20 cellular contexts compared by ENCODE assay signal in genomic region chr11:67502328-67502979, GRCh38. TPM values are rescaled to one million over a fixed set of nuclear protein-coding genes. Genes with fewer than 3 reads are reported as not detected.
DNase-seq lines count a peak whose midpoint lies in the region; ATAC-seq, FAIRE-seq and TF ChIP-seq lines count a peak whose summit lies in the region.
"Had no signal": no experiment of that assay in that cellular context is flagged by ENCODE, and none has a peak within 500 bp of the region (broad histone marks: within the 10 kb centered on the region; RNA-seq: fewer than 3 reads in every experiment).

No MANE protein-coding gene starts in this region.

- TF ChIP-seq RAD21 in K562 (CRISPR knock-in tag; conservative IDR thresholded peaks at IDR 0.05 in 1 of 2, IDR thresholded peaks at IDR 0.05 in 1 of 2), result no peak
- no peak for TF ChIP-seq RAD21 in neural cell (conservative IDR thresholded peaks at IDR 0.05)

- H3K9me1 ChIP-seq in K562 (ENCODE audit: control insufficient read depth, insufficient read depth, low read length), result peaks cover 6% of the 10 kb centered on the region

- CTCF ChIA-PET in K562 (lab: Yijun Ruan, JAX; ENCODE audit: low intra/inter-chr PET ratio), result no interaction called here

- no peak for TF ChIP-seq EP300 in K562 (IDR thresholded peaks at IDR 0.05; ENCODE audit: low read length)
- TF ChIP-seq EP300 in neural cell (conservative IDR thresholded peaks at IDR 0.05; ENCODE audit: poor library complexity, severe bottlenecking), result no peak

- H3K27me3 ChIP-seq in K562 (ENCODE audit: control insufficient read depth in 2 of 2, insufficient read depth in 2 of 2, low read length in 2 of 2) (no peaks in the 10 kb centered on the region), neural cell (ENCODE audit: insufficient read depth, low read depth, low read length) (no peaks in the 10 kb centered on the region), mesendoderm (ENCODE audit: insufficient read depth, low read length, poor library complexity) (no peaks in the 10 kb centered on the region)
- H3K27me3 ChIP-seq: suprapubic skin had no signal

- H2AFZ ChIP-seq in K562 (ENCODE audit: low read depth, low read length), result no peak overlapping the region
- H2AFZ ChIP-seq in neural cell (ENCODE audit: low read depth, low read length), result no peak overlapping the region

- no peak for DNase-seq in T-helper 2 cell treated with Interferon-gamma antibody and Interleukin-4, amounts not matched to agents 5 μg/mL and 100 μg/mL, for 36 hours (ENCODE audit: low spot score)
- DNase-seq in T-helper 2 cell (no peak), HFFc6 (no peak), K562 (ENCODE audit: extremely low read depth in 1 of 4, low spot score in 3 of 4) (no peak), mesendoderm (no peak)
- DNase-seq: 8988T, dermis blood vessel endothelial cell, esophagus squamous epithelium, head of caudate nucleus, islet precursor cell, Kasumi-1, NCI-H1436 treated with DMSO at 0.1 percent for 48 hours, NCI-H345, SIG-M5 had no signal

- H4K20me1 ChIP-seq in K562 (replicated peaks; ENCODE audit: control insufficient read depth, insufficient read depth, low read length) (no peaks in the 10 kb centered on the region), neural cell (ENCODE audit: insufficient read depth) (no peaks in the 10 kb centered on the region)

- in situ Hi-C loops in K562 (cut with MboI), result no loop called here

- no peak overlapping the region for H3K27ac Mint-ChIP-seq in T-helper 2 cell treated with Interferon-gamma antibody and Interleukin-4, amounts not matched to agents 5 μg/mL and 100 μg/mL, for 36 hours
- no peak overlapping the region for H3K27ac Mint-ChIP-seq in HFFc6

- intact Hi-C loops in K562 (cut with micrococcal nuclease), result no loop called here

- no peaks in the 10 kb centered on the region for H3K27me3 Mint-ChIP-seq in T-helper 2 cell treated with Interferon-gamma antibody and Interleukin-4, amounts not matched to agents 5 μg/mL and 100 μg/mL, for 36 hours (ENCODE audit: low read depth)
- peaks cover 3% of the 10 kb centered on the region; the same call in 1 of the 2 replicates for H3K27me3 Mint-ChIP-seq in HFFc6 (ENCODE audit: insufficient read depth)

- no peak overlapping the region for H2AK5ac ChIP-seq in mesendoderm (ENCODE audit: low read length)

- H4K5ac ChIP-seq in mesendoderm (ENCODE audit: low read length), result no peak overlapping the region

- H3K9me3 ChIP-seq in K562 (replicated peaks; ENCODE audit: control insufficient read depth, insufficient read depth, low read depth, low read length) (no peaks in the 10 kb centered on the region), neural cell (ENCODE audit: low read length) (no peaks in the 10 kb centered on the region)
- H3K9me3 ChIP-seq: esophagus squamous epithelium, suprapubic skin had no signal

- H3F3A ChIP-seq in neural cell (ENCODE audit: insufficient read depth, low read length, poor library complexity, severe bottlenecking), result no peaks in the 10 kb centered on the region

- H3K4me2 ChIP-seq in K562 (ENCODE audit: insufficient read depth, low read length), result no peak overlapping the region
- peak overlapping the region; percentile 88 for H3K4me2 ChIP-seq in neural cell (ENCODE audit: low read length)
- no peak overlapping the region for H3K4me2 ChIP-seq in mesendoderm (ENCODE audit: low read length)

- H3K4me1 ChIP-seq in K562 (replicated peaks in 1 of 2; ENCODE audit: control insufficient read depth in 2 of 2, insufficient read depth in 2 of 2, low read length in 2 of 2) (peaks cover 23 to 74% of the 10 kb centered on the region in 2 experiments), mesendoderm (ENCODE audit: control insufficient read depth, low read depth, low read length) (peaks cover 10% of the 10 kb centered on the region)

- H2BK5ac ChIP-seq in mesendoderm (ENCODE audit: low read length), result no peak overlapping the region

- no peaks in the 10 kb centered on the region for H3K9me3 Mint-ChIP-seq in T-helper 2 cell treated with Interferon-gamma antibody and Interleukin-4, amounts not matched to agents 5 μg/mL and 100 μg/mL, for 36 hours
- no peaks in the 10 kb centered on the region for H3K9me3 Mint-ChIP-seq in HFFc6

- H3K27ac ChIP-seq in K562 (ENCODE audit: extremely low read depth, low read depth, low read length), result no peak overlapping the region
- no peak overlapping the region for H3K27ac ChIP-seq in neural cell (ENCODE audit: low read length)
- no peak overlapping the region for H3K27ac ChIP-seq in mesendoderm (ENCODE audit: low read depth, low read length)
- H3K27ac ChIP-seq: esophagus squamous epithelium, suprapubic skin had no signal

- ATAC-seq in K562, result no peak
- ATAC-seq in GM21717 (IDR thresholded peaks at IDR 0.05; ENCODE audit: unreplicated experiment), result no peak
- no peak for ATAC-seq in GM19467 (IDR thresholded peaks at IDR 0.05; ENCODE audit: unreplicated experiment)

- 90% methylated on average over 17 of the region's 18 CpGs for WGBS in K562 (ENCODE audit: insufficient coverage, low coverage, missing lambda C conversion rate)
- WGBS in mesendoderm (ENCODE audit: extremely low coverage, insufficient coverage, low lambda C conversion rate), result no CpG with 5 or more reads among the region's 18 CpGs

- no TSS peak for BruUV-seq in K562 (replicated peaks; lab: Mats Ljungman, UMichigan)

- H3K4me1 Mint-ChIP-seq in T-helper 2 cell treated with Interferon-gamma antibody and Interleukin-4, amounts not matched to agents 5 μg/mL and 100 μg/mL, for 36 hours (ENCODE audit: low read depth), result peaks cover 33% of the 10 kb centered on the region
- H3K4me1 Mint-ChIP-seq in HFFc6 (ENCODE audit: low read depth), result peaks cover 30% of the 10 kb centered on the region

- H3K9ac ChIP-seq in K562 (ENCODE audit: insufficient read depth in 1 of 2, low read depth in 2 of 2, low read length in 2 of 2) (0 out of 4 replicates have a peak overlapping the region, but pooled peaks of 1 of the 2 experiments have one; percentile 37), neural cell (ENCODE audit: low read length) (no peak overlapping the region), mesendoderm (ENCODE audit: low read length) (no peak overlapping the region)

- peaks cover 30% of the 10 kb centered on the region for H3K79me2 ChIP-seq in K562 (ENCODE audit: control insufficient read depth, insufficient read depth, low read length)
- H3K79me2 ChIP-seq in neural cell (replicated peaks; ENCODE audit: insufficient read depth, low read length), result peaks cover 15% of the 10 kb centered on the region
- no peaks in the 10 kb centered on the region for H3K79me2 ChIP-seq in mesendoderm (ENCODE audit: control insufficient read depth, insufficient read depth, low read length)

- no peak overlapping the region for H3K4me3 ChIP-seq in K562
- peak overlapping the region; percentile 89 for H3K4me3 ChIP-seq in neural cell (ENCODE audit: low read length)
- no peak overlapping the region for H3K4me3 ChIP-seq in mesendoderm (ENCODE audit: low read length)
- H3K4me3 ChIP-seq: suprapubic skin had no signal

- H3K23ac ChIP-seq in mesendoderm (ENCODE audit: low read length), result no peak overlapping the region

- H3K9me2 ChIP-seq in neural cell (ENCODE audit: insufficient read depth, low read length), result no peaks in the 10 kb centered on the region

- no peak overlapping the region for H3K56ac ChIP-seq in mesendoderm (ENCODE audit: low read length)

- peak overlapping the region; percentile 79 for H3K4me3 Mint-ChIP-seq in T-helper 2 cell treated with Interferon-gamma antibody and Interleukin-4, amounts not matched to agents 5 μg/mL and 100 μg/mL, for 36 hours
- peak overlapping the region; percentile 36 for H3K4me3 Mint-ChIP-seq in HFFc6

- no peak overlapping the region for H2BK120ac ChIP-seq in mesendoderm (ENCODE audit: low read depth, low read length)

- POLR2A ChIA-PET in K562 (lab: Yijun Ruan, JAX), result interaction anchor here (0.6 to 1.1 kb wide), 2 partner anchors 12 to 120 kb away, joined by 3 read pairs; no protein-coding TSS in a partner anchor

- H3K36me3 ChIP-seq in K562 (ENCODE audit: control insufficient read depth, insufficient read depth, low read length), result peaks cover 61% of the 10 kb centered on the region; the same call in 2 of the 3 replicates
- no peaks in the 10 kb centered on the region for H3K36me3 ChIP-seq in neural cell (ENCODE audit: insufficient read depth, low read length)
- H3K36me3 ChIP-seq in mesendoderm (ENCODE audit: control insufficient read depth, insufficient read depth, low read length), result no peaks in the 10 kb centered on the region

- TF ChIP-seq CTCF in HFFc6 (IDR thresholded peaks at IDR 0.05), result no peak
- no peak for TF ChIP-seq CTCF in K562 (IDR thresholded peaks at IDR 0.05 in 2 of 3, conservative IDR thresholded peaks at IDR 0.05 in 1 of 3; ENCODE audit: insufficient read depth in 2 of 3, low read depth in 1 of 3, low read length in 3 of 3)
- no peak for TF ChIP-seq CTCF in neural cell (IDR thresholded peaks at IDR 0.05; ENCODE audit: poor library complexity, severe bottlenecking)

- no peak overlapping the region for H3K18ac ChIP-seq in mesendoderm (ENCODE audit: low read length)

- H4K8ac ChIP-seq in mesendoderm (ENCODE audit: low read depth, low read length), result no peak overlapping the region

- H3K4ac ChIP-seq in mesendoderm (ENCODE audit: low read depth, low read length), result no peak overlapping the region

- H3K36me3 Mint-ChIP-seq in T-helper 2 cell treated with Interferon-gamma antibody and Interleukin-4, amounts not matched to agents 5 μg/mL and 100 μg/mL, for 36 hours (ENCODE audit: low read depth), result peaks cover 38% of the 10 kb centered on the region
- H3K36me3 Mint-ChIP-seq in HFFc6 (ENCODE audit: low read depth), result peaks cover 9% of the 10 kb centered on the region

- no peak for FAIRE-seq in K562 (lab: Jason Lieb, UNC)

- no peak overlapping the region for H2BK15ac ChIP-seq in mesendoderm (replicated peaks; ENCODE audit: low read depth)

- TF ChIP-seq POLR2A in K562 (conservative IDR thresholded peaks at IDR 0.05), result no peak

- peaks cover 11% of the 10 kb centered on the region for H3K79me1 ChIP-seq in mesendoderm (ENCODE audit: low read length)

RNA-seq across cellular contexts. Expression of gene PITPNM1, which starts 2.7 kb away (rescaled TPM):
- total RNA-seq in HFFc6 (2021; fragmentation: NEBNext Ultra II Directional; extraction: Animal tissue kit (Norgen Biotek cat#: 25700)), result 10 to 100 TPM; 19.6 to 30.3 (median 23.5) TPM
- 48.7 and 132 TPM in 2 replicates for total RNA-seq in K562 (2011; cell fraction: chromatin; rRNA removed; ENCODE audit: low replicate concordance)
- total RNA-seq in K562 (2011; cell fraction: nucleolus; rRNA removed), result 82.2 and 92.7 TPM in 2 replicates
- 41.5 and 53.5 TPM in 2 replicates for total RNA-seq in K562 (2011; cell fraction: nucleoplasm; rRNA removed)
- total RNA-seq in K562 (2014; rRNA removed), result 33.6 and 47.6 TPM in 2 replicates
- 9.3 and 11.2 TPM in 2 replicates for total RNA-seq in K562 (2014; rRNA removed; fragmentation: Illumina TruSeq; extraction: Trizol)
- 17.4 and 17.7 TPM in 2 replicates for total RNA-seq in K562 (2015; rRNA removed; fragmentation: Illumina TruSeq; extraction: Trizol)
- total RNA-seq in K562 (2021), result 50.2 and 53.7 TPM in 2 replicates
- polyA plus RNA-seq in K562 (2011; rRNA removed), result 14.7 and 18.8 TPM in 2 replicates
- polyA plus RNA-seq in K562 (2011; cell fraction: cytosol; rRNA removed), result 15.2 and 52.3 TPM in 2 replicates
- 72.4 and 144 TPM in 2 replicates for polyA plus RNA-seq in K562 (2011; cell fraction: nucleus; rRNA removed)
- 24.1 and 32.9 TPM in 2 replicates for polyA plus RNA-seq in K562 (2012)
- polyA plus RNA-seq in K562 (2014; fragmentation: Illumina TruSeq; extraction: Trizol), result 16.0 and 24.4 TPM in 2 replicates
- under 1 TPM; 0.11 to 0.25 TPM for polyA plus RNA-seq in K562 (2014; fragmentation: Nextera tagmentation; extraction: Ambion mirVana)
- polyA plus RNA-seq in K562 (2014; rRNA removed), result 35.0 and 42.3 TPM in 2 replicates
- 4.8 and 6.9 TPM in 2 replicates for polyA minus RNA-seq in K562 (2011; rRNA and poly(A)+ RNA removed)
- 15.8 and 16.3 TPM in 2 replicates for polyA minus RNA-seq in K562 (2011; cell fraction: cytosol; rRNA and poly(A)+ RNA removed)
- polyA minus RNA-seq in K562 (2011; cell fraction: nucleus; rRNA and poly(A)+ RNA removed), result 28.3 and 31.1 TPM in 2 replicates
- polyA plus RNA-seq in neural cell, result 25.8 and 37.2 TPM in 2 replicates
- 40.2 and 42.1 TPM in 2 replicates for polyA minus RNA-seq in neural cell
- 26.1 TPM for polyA plus RNA-seq in mesendoderm (2013, experiment 1 of 2)
- polyA plus RNA-seq in mesendoderm (2013, experiment 2 of 2), result 26.5 TPM

RNA-seq across cellular contexts. Expression of gene CDK2AP2, which starts 5.5 kb away (rescaled TPM):
- 10 to 100 TPM; 29.3 to 36.0 (median 31.5) TPM for total RNA-seq in HFFc6 (2021; fragmentation: NEBNext Ultra II Directional; extraction: Animal tissue kit (Norgen Biotek cat#: 25700))
- total RNA-seq in K562 (2011; cell fraction: chromatin; rRNA removed; ENCODE audit: low replicate concordance), result 21.8 and 52.5 TPM in 2 replicates
- total RNA-seq in K562 (2011; cell fraction: nucleolus; rRNA removed), result 47.5 and 51.3 TPM in 2 replicates
- 24.7 and 43.2 TPM in 2 replicates for total RNA-seq in K562 (2011; cell fraction: nucleoplasm; rRNA removed)
- total RNA-seq in K562 (2014; rRNA removed) (34.6 and 53.3 TPM in 2 replicates), K562 (2014; rRNA removed; fragmentation: Illumina TruSeq; extraction: Trizol) (5.4 and 7.5 TPM in 2 replicates), K562 (2015; rRNA removed; fragmentation: Illumina TruSeq; extraction: Trizol) (21.7 and 22.1 TPM in 2 replicates), K562 (2021) (47.4 and 50.2 TPM in 2 replicates)
- polyA plus RNA-seq in K562 (2011; rRNA removed) (11.4 and 28.8 TPM in 2 replicates), K562 (2014; fragmentation: Illumina TruSeq; extraction: Trizol) (41.5 and 56.9 TPM in 2 replicates), K562 (2014; fragmentation: Nextera tagmentation; extraction: Ambion mirVana) (1 to 10 TPM; 4.4 to 8.4 TPM), K562 (2014; rRNA removed) (34.6 and 37.1 TPM in 2 replicates), neural cell (18.1 and 22.4 TPM in 2 replicates)
- 58.0 and 87.1 TPM in 2 replicates for polyA plus RNA-seq in K562 (2011; cell fraction: cytosol; rRNA removed)
- polyA plus RNA-seq in K562 (2011; cell fraction: nucleus; rRNA removed), result 48.5 and 50.6 TPM in 2 replicates
- 53.8 and 114 TPM in 2 replicates for polyA plus RNA-seq in K562 (2012)
- polyA minus RNA-seq in K562 (2011; rRNA and poly(A)+ RNA removed), result 8.8 and 13.2 TPM in 2 replicates
- 28.2 and 40.6 TPM in 2 replicates for polyA minus RNA-seq in K562 (2011; cell fraction: cytosol; rRNA and poly(A)+ RNA removed)
- polyA minus RNA-seq in K562 (2011; cell fraction: nucleus; rRNA and poly(A)+ RNA removed), result 15.3 and 30.5 TPM in 2 replicates
- 15.9 and 20.0 TPM in 2 replicates for polyA minus RNA-seq in neural cell
- 46.8 TPM for polyA plus RNA-seq in mesendoderm (2013, experiment 1 of 2)
- 48.6 TPM for polyA plus RNA-seq in mesendoderm (2013, experiment 2 of 2)

RNA-seq across cellular contexts. Expression of gene AIP, which starts 19.6 kb away (rescaled TPM):
- 10 to 100 TPM; 53.0 to 59.4 (median 55.1) TPM for total RNA-seq in HFFc6 (2021; fragmentation: NEBNext Ultra II Directional; extraction: Animal tissue kit (Norgen Biotek cat#: 25700))
- 16.7 and 49.3 TPM in 2 replicates for total RNA-seq in K562 (2011; cell fraction: chromatin; rRNA removed; ENCODE audit: low replicate concordance)
- total RNA-seq in K562 (2011; cell fraction: nucleolus; rRNA removed), result 51.0 and 54.0 TPM in 2 replicates
- total RNA-seq in K562 (2011; cell fraction: nucleoplasm; rRNA removed), result 29.5 and 34.8 TPM in 2 replicates
- total RNA-seq in K562 (2014; rRNA removed) (92.5 and 101 TPM in 2 replicates), K562 (2014; rRNA removed; fragmentation: Illumina TruSeq; extraction: Trizol) (16.6 and 37.0 TPM in 2 replicates), K562 (2015; rRNA removed; fragmentation: Illumina TruSeq; extraction: Trizol) (50.3 and 52.7 TPM in 2 replicates), K562 (2021) (71.2 and 78.3 TPM in 2 replicates)
- polyA plus RNA-seq in K562 (2011; rRNA removed) (66.6 and 98.4 TPM in 2 replicates), K562 (2014; fragmentation: Illumina TruSeq; extraction: Trizol) (40.2 and 66.9 TPM in 2 replicates), K562 (2014; fragmentation: Nextera tagmentation; extraction: Ambion mirVana) (10 to 100 TPM in 1 of 2 experiments, 1 to 10 TPM in 1; 5.2 to 16.2 TPM), K562 (2014; rRNA removed) (85.1 and 92.7 TPM in 2 replicates), neural cell (83.9 and 121 TPM in 2 replicates)
- polyA plus RNA-seq in K562 (2011; cell fraction: cytosol; rRNA removed), result 124 and 170 TPM in 2 replicates
- 61.0 and 75.7 TPM in 2 replicates for polyA plus RNA-seq in K562 (2011; cell fraction: nucleus; rRNA removed)
- 81.9 and 121 TPM in 2 replicates for polyA plus RNA-seq in K562 (2012)
- polyA minus RNA-seq in K562 (2011; rRNA and poly(A)+ RNA removed), result 43.3 and 59.8 TPM in 2 replicates
- 48.4 and 57.2 TPM in 2 replicates for polyA minus RNA-seq in K562 (2011; cell fraction: cytosol; rRNA and poly(A)+ RNA removed)
- 22.1 and 26.9 TPM in 2 replicates for polyA minus RNA-seq in K562 (2011; cell fraction: nucleus; rRNA and poly(A)+ RNA removed)
- polyA minus RNA-seq in neural cell, result 40.5 and 48.5 TPM in 2 replicates
- polyA plus RNA-seq in mesendoderm (2013, experiment 1 of 2), result 14.4 TPM
- 14.2 TPM for polyA plus RNA-seq in mesendoderm (2013, experiment 2 of 2)

RNA-seq across cellular contexts. Expression of gene CABP2, which starts 20.8 kb away (rescaled TPM):
- total RNA-seq in HFFc6 (2021; fragmentation: NEBNext Ultra II Directional; extraction: Animal tissue kit (Norgen Biotek cat#: 25700)), result not detected
- not detected in 2 replicates for total RNA-seq in K562 (2011; cell fraction: chromatin; rRNA removed; ENCODE audit: low replicate concordance)
- not detected in 2 replicates for total RNA-seq in K562 (2011; cell fraction: nucleolus; rRNA removed)
- not detected in 2 replicates for total RNA-seq in K562 (2011; cell fraction: nucleoplasm; rRNA removed)
- not detected in 2 replicates for total RNA-seq in K562 (2014; rRNA removed)
- total RNA-seq in K562 (2014; rRNA removed; fragmentation: Illumina TruSeq; extraction: Trizol), result not detected in 2 replicates
- total RNA-seq in K562 (2015; rRNA removed; fragmentation: Illumina TruSeq; extraction: Trizol), result not detected in 2 replicates
- total RNA-seq in K562 (2021), result not detected in 2 replicates
- polyA plus RNA-seq in K562 (2011; rRNA removed), result not detected in 2 replicates
- not detected in 2 replicates for polyA plus RNA-seq in K562 (2011; cell fraction: cytosol; rRNA removed)
- polyA plus RNA-seq in K562 (2011; cell fraction: nucleus; rRNA removed), result not detected in 2 replicates
- not detected in 2 replicates for polyA plus RNA-seq in K562 (2012)
- polyA plus RNA-seq in K562 (2014; fragmentation: Illumina TruSeq; extraction: Trizol), result not detected in 2 replicates
- polyA plus RNA-seq in K562 (2014; fragmentation: Nextera tagmentation; extraction: Ambion mirVana), result not detected
- not detected in 2 replicates for polyA plus RNA-seq in K562 (2014; rRNA removed)
- not detected in 2 replicates for polyA minus RNA-seq in K562 (2011; rRNA and poly(A)+ RNA removed)
- polyA minus RNA-seq in K562 (2011; cell fraction: cytosol; rRNA and poly(A)+ RNA removed), result not detected in 2 replicates
- polyA minus RNA-seq in K562 (2011; cell fraction: nucleus; rRNA and poly(A)+ RNA removed), result not detected in 2 replicates
- polyA plus RNA-seq in neural cell, result not detected in 2 replicates
- not detected in 2 replicates for polyA minus RNA-seq in neural cell
- not detected for polyA plus RNA-seq in mesendoderm (2013, experiment 1 of 2)
- not detected for polyA plus RNA-seq in mesendoderm (2013, experiment 2 of 2)
- total RNA-seq: aorta, dermis blood vessel endothelial cell, esophagus squamous epithelium, suprapubic skin had no signal
- polyA plus RNA-seq: aorta, CD14-positive monocyte had no signal

RNA-seq across cellular contexts. Expression of gene TMEM134, which starts 33.4 kb away (rescaled TPM):
- 10 to 100 TPM; 28.5 to 43.7 (median 32.2) TPM for total RNA-seq in HFFc6 (2021; fragmentation: NEBNext Ultra II Directional; extraction: Animal tissue kit (Norgen Biotek cat#: 25700))
- 5.8 and 18.7 TPM in 2 replicates for total RNA-seq in K562 (2011; cell fraction: chromatin; rRNA removed; ENCODE audit: low replicate concordance)
- 21.2 and 21.3 TPM in 2 replicates for total RNA-seq in K562 (2011; cell fraction: nucleolus; rRNA removed)
- total RNA-seq in K562 (2011; cell fraction: nucleoplasm; rRNA removed), result 17.5 and 22.7 TPM in 2 replicates
- total RNA-seq in K562 (2014; rRNA removed) (10.7 and 23.4 TPM in 2 replicates), K562 (2014; rRNA removed; fragmentation: Illumina TruSeq; extraction: Trizol) (1.3 and 1.5 TPM in 2 replicates), K562 (2015; rRNA removed; fragmentation: Illumina TruSeq; extraction: Trizol) (10.3 and 10.7 TPM in 2 replicates), K562 (2021) (19.2 and 19.3 TPM in 2 replicates)
- polyA plus RNA-seq in K562 (2011; rRNA removed) (17.5 and 26.2 TPM in 2 replicates), K562 (2014; fragmentation: Illumina TruSeq; extraction: Trizol) (6.3 and 11.1 TPM in 2 replicates), K562 (2014; fragmentation: Nextera tagmentation; extraction: Ambion mirVana) (1 to 10 TPM in 1 of 2 experiments, under 1 TPM in 1; 0.63 to 1.4 TPM), K562 (2014; rRNA removed) (48.4 and 58.9 TPM in 2 replicates), neural cell (50.3 and 61.9 TPM in 2 replicates)
- polyA plus RNA-seq in K562 (2011; cell fraction: cytosol; rRNA removed), result 79.1 and 131 TPM in 2 replicates
- 43.3 and 53.7 TPM in 2 replicates for polyA plus RNA-seq in K562 (2011; cell fraction: nucleus; rRNA removed)
- 20.0 and 28.2 TPM in 2 replicates for polyA plus RNA-seq in K562 (2012)
- polyA minus RNA-seq in K562 (2011; rRNA and poly(A)+ RNA removed), result 1.3 and 2.0 TPM in 2 replicates
- polyA minus RNA-seq in K562 (2011; cell fraction: cytosol; rRNA and poly(A)+ RNA removed), result 7.4 and 10.5 TPM in 2 replicates
- 12.4 and 12.8 TPM in 2 replicates for polyA minus RNA-seq in K562 (2011; cell fraction: nucleus; rRNA and poly(A)+ RNA removed)
- 17.2 and 17.5 TPM in 2 replicates for polyA minus RNA-seq in neural cell
- 27.8 TPM for polyA plus RNA-seq in mesendoderm (2013, experiment 1 of 2)
- 25.7 TPM for polyA plus RNA-seq in mesendoderm (2013, experiment 2 of 2)
